ENCODE assay signal across 21 cellular contexts in the genomic region with DNA sequence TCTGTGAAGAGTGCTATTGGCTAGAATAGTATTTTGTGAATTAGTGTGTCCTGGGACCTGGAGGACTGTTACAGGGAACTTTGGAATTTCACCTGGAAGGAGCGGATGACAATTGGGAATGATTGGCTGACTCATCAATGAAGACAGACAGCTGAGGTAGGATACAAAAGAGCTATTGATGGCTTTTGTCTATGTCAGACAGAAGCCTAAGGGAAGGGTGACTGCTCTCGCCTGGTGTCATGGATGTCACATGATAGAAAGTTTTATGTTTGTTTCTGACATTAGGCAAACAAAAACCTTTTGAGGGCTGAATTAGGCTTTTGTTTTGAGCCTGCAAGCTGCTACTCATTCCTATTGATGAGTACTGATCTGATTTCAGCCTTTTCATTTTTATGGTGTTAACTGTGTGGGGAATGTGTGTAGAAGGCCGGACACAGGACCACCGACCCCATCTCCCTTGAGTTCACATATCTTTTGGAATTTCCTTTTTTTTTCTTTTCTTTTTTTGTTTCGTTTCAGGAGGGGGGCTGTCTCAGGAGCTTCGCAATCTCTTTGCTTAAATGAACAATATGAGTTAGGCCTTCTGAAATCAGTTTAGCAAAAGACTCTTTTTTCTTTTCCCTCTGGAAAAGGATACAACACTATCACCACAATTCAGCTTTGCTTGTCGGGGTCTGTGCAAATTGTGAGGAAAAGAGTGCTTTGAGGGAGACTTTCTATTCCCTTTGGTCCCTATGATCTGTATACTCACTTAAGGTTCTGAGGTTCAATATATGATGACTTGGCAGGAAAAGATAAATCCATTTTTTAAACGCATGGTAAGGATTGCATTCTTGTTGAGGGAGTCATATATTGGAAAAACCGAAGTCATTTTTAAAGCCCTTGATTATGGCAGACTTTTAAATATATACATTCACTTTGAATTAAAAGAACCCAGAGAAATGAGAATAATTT.
DNase-seq lines count a peak whose midpoint lies in the region; ATAC-seq, FAIRE-seq and TF ChIP-seq lines count a peak whose summit lies in the region.
"Had no signal": no experiment of that assay in that cellular context is flagged by ENCODE, and none has a peak within 500 bp of the region (broad histone marks: within the 10 kb centered on the region; RNA-seq: fewer than 3 reads in every experiment).

No MANE protein-coding gene starts in this region.

- H3K56ac ChIP-seq in IMR-90 (ENCODE audit: extremely low read depth, insufficient read depth, low read length), result no peak overlapping the region

- no peak overlapping the region for H2BK15ac ChIP-seq in IMR-90 (ENCODE audit: low read depth, low read length)

- dilution Hi-C loops in IMR-90 (cut with HindIII; ENCODE audit: low sequenced_read_pairs, unreplicated experiment), result no loop called here

- DNase-seq in A549 (ENCODE audit: low read depth in 1 of 2, low spot score in 1 of 2) (no peak), IMR-90 (no peak), epithelial cell of prostate (ENCODE audit: low read depth, low spot score) (peak; percentile 18), midbrain (lab: John Stamatoyannopoulos, UW) (peak; percentile 78), NCI-H1048 (lab: John Stamatoyannopoulos, UW) (no peak), SJCRH30 (no peak), SHP77 (lab: John Stamatoyannopoulos, UW) (no peak), NCI-H2081 (lab: John Stamatoyannopoulos, UW) (no peak)
- DNase-seq: ACHN; activated CD4-positive, alpha-beta T cell treated with anti-CD3 and anti-CD28 coated beads, Interleukin-2, amount 10 ng/mL, durations not matched to agents 7 days and 5 days; activated naive CD4-positive, alpha-beta T cell treated with Interleukin-2 at 50 U/mL for 16 hours; activated T-cell treated with anti-CD3 and anti-CD28 coated beads for 4 hours; CD4-positive, CD25-positive, alpha-beta regulatory T cell; foreskin fibroblast; NCI-H2081 treated with DMSO at 0.1 percent for 48 hours; NCI-H774; right cardiac atrium; stomach had no signal

- TF ChIP-seq CTCF in A549 (IDR thresholded peaks at IDR 0.05) (no peak), IMR-90 (conservative IDR thresholded peaks at IDR 0.05; ENCODE audit: low read depth, low read length) (no peak)

- no peak overlapping the region for H3K4me3 ChIP-seq in A549
- no peak overlapping the region for H3K4me3 ChIP-seq in IMR-90 (ENCODE audit: insufficient read depth, low read depth, low read length)
- H3K4me3 ChIP-seq in SJCRH30, result no peak overlapping the region
- H3K4me3 ChIP-seq: ascending aorta, stomach had no signal

- no peak overlapping the region for H3K4ac ChIP-seq in IMR-90 (ENCODE audit: low read depth, low read length)

- no peak overlapping the region for H2BK20ac ChIP-seq in IMR-90 (ENCODE audit: low read depth, low read length)

- H3K9me1 ChIP-seq in IMR-90 (ENCODE audit: insufficient read depth, low read length), result no peaks in the 10 kb centered on the region

- H3K18ac ChIP-seq in IMR-90 (ENCODE audit: low read depth, low read length), result no peak overlapping the region

- TF ChIP-seq POLR2A in A549 (IDR thresholded peaks at IDR 0.05; ENCODE audit: low read length), result no peak
- TF ChIP-seq POLR2A in IMR-90 (IDR thresholded peaks at IDR 0.05; ENCODE audit: low read depth, low read length), result no peak

- H4K5ac ChIP-seq in IMR-90 (ENCODE audit: low read depth, low read length), result no peak overlapping the region

- no peak overlapping the region for H4K91ac ChIP-seq in IMR-90 (ENCODE audit: insufficient read depth, low read depth, low read length)

- H3K4me1 ChIP-seq in A549 (no peaks in the 10 kb centered on the region), IMR-90 (ENCODE audit: control insufficient read depth, insufficient read depth, low read length) (no peaks in the 10 kb centered on the region), SJCRH30 (no peaks in the 10 kb centered on the region)
- H3K4me1 ChIP-seq: ascending aorta, stomach had no signal

- H2AK5ac ChIP-seq in IMR-90 (ENCODE audit: low read depth, low read length), result no peak overlapping the region

- no peak for ATAC-seq in A549
- ATAC-seq in IMR-90 (ENCODE audit: low read depth), result no peak
- ATAC-seq: HCT116, right cardiac atrium had no signal

- H3K9me3 ChIP-seq in A549 (no peaks in the 10 kb centered on the region), IMR-90 (ENCODE audit: control insufficient read depth, insufficient read depth, low read length) (no peaks in the 10 kb centered on the region), SJCRH30 (replicated peaks) (no peaks in the 10 kb centered on the region)
- H3K9me3 ChIP-seq: ascending aorta, neutrophil, stomach had no signal

- H4K20me1 ChIP-seq in IMR-90 (ENCODE audit: insufficient read depth, low read length), result no peaks in the 10 kb centered on the region

- H2AK9ac ChIP-seq in IMR-90 (replicated peaks; ENCODE audit: low read depth, low read length, poor library complexity), result no peak overlapping the region

- H2BK120ac ChIP-seq in IMR-90 (ENCODE audit: low read depth, low read length), result no peak overlapping the region

- FAIRE-seq in A549 (lab: Jason Lieb, UNC), result no peak

- H2BK5ac ChIP-seq in IMR-90 (ENCODE audit: low read depth, low read length, poor library complexity, severe bottlenecking), result no peak overlapping the region

- H3K36me3 ChIP-seq in IMR-90 (ENCODE audit: control insufficient read depth, insufficient read depth, low read length) (no peaks in the 10 kb centered on the region), SJCRH30 (no peaks in the 10 kb centered on the region)
- H3K36me3 ChIP-seq: ascending aorta, neutrophil, stomach had no signal

- TF ChIP-seq EP300 in A549 (IDR thresholded peaks at IDR 0.05), result no peak

- 62% methylated on average over 9 of the region's 9 CpGs for WGBS in A549 (ENCODE audit: missing lambda C conversion rate)
- WGBS in IMR-90 (ENCODE audit: extremely low coverage in 2 of 2, insufficient read length in 1 of 2), 2 experiments, result 100% methylated on average over 1 of the region's 9 CpGs; no CpG with 5 or more reads in 1 of the 2 experiments

- no peak overlapping the region for H4K8ac ChIP-seq in IMR-90 (ENCODE audit: low read depth in 2 of 2, low read length in 2 of 2)

- no peak overlapping the region for H3K23ac ChIP-seq in IMR-90 (ENCODE audit: low read depth, low read length)

- no peak overlapping the region for H3K27ac ChIP-seq in A549
- no peak overlapping the region for H3K27ac ChIP-seq in IMR-90 (ENCODE audit: insufficient read depth, low read length)
- no peak overlapping the region for H3K27ac ChIP-seq in epithelial cell of prostate
- no peak overlapping the region for H3K27ac ChIP-seq in SJCRH30
- H3K27ac ChIP-seq: ascending aorta, neutrophil, stomach had no signal

- intact Hi-C loops in IMR-90 (cut with micrococcal nuclease), result no loop called here

- H3K14ac ChIP-seq in IMR-90 (replicated peaks; ENCODE audit: low read depth, low read length), result no peak overlapping the region

- in situ Hi-C loops in IMR-90 (cut with MboI; ENCODE audit: low sequenced_read_pairs), result no loop called here

- H3K4me2 ChIP-seq in A549, result no peak overlapping the region
- no peak overlapping the region for H3K4me2 ChIP-seq in IMR-90 (ENCODE audit: low read depth, low read length)

- no peak for TF ChIP-seq RAD21 in A549 (conservative IDR thresholded peaks at IDR 0.05 in 1 of 2, IDR thresholded peaks at IDR 0.05 in 1 of 2)
- TF ChIP-seq RAD21 in IMR-90 (IDR thresholded peaks at IDR 0.05; ENCODE audit: low read length), result no peak

- BruUV-seq in IMR-90 (replicated peaks; lab: Mats Ljungman, UMichigan), result no TSS peak

- CTCF ChIA-PET in A549 (lab: Yijun Ruan, JAX), result interaction anchor here (0.5 to 1.6 kb wide), 3 partner anchors 15 to 643 kb away, joined by 3 to 4 read pairs (median 3); no protein-coding TSS in a partner anchor
- CTCF ChIA-PET in IMR-90 (lab: Yijun Ruan, JAX), result interaction anchor here (0.6 kb wide), 1 partner anchor 163 kb away, joined by 3 read pairs; no protein-coding TSS in a partner anchor

- H3K79me1 ChIP-seq in IMR-90 (ENCODE audit: low read depth in 1 of 2, low read length in 2 of 2), result no peaks in the 10 kb centered on the region

- no peak overlapping the region for H2AFZ ChIP-seq in IMR-90 (replicated peaks; ENCODE audit: low read length, poor library complexity)

- no peak overlapping the region for H3K9ac ChIP-seq in IMR-90 (ENCODE audit: low read depth, low read length)

- H3K27me3 ChIP-seq in IMR-90 (ENCODE audit: control insufficient read depth, insufficient read depth, low read length) (no peaks in the 10 kb centered on the region), SJCRH30 (no peaks in the 10 kb centered on the region)
- H3K27me3 ChIP-seq: ascending aorta, neutrophil, stomach had no signal

- POLR2A ChIA-PET in A549 (lab: Yijun Ruan, JAX) (no interaction called here), IMR-90 (lab: Charles Lee; ENCODE audit: unreplicated experiment) (no interaction called here)

TF ChIP-seq in A549, 52 proteins besides CTCF, POLR2A, EP300 and RAD21:
- TF ChIP-seq FOSB (CRISPR knock-in tag; IDR thresholded peaks at IDR 0.05), result no peak
- TF ChIP-seq MAFK (IDR thresholded peaks at IDR 0.05; ENCODE audit: partially characterized antibody), result peak; percentile 77

TF ChIP-seq in IMR-90, 13 proteins besides CTCF, POLR2A, EP300 and RAD21:
- TF ChIP-seq, protein P1, sequence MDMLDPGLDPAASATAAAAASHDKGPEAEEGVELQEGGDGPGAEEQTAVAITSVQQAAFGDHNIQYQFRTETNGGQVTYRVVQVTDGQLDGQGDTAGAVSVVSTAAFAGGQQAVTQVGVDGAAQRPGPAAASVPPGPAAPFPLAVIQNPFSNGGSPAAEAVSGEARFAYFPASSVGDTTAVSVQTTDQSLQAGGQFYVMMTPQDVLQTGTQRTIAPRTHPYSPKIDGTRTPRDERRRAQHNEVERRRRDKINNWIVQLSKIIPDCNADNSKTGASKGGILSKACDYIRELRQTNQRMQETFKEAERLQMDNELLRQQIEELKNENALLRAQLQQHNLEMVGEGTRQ (IDR thresholded peaks at IDR 0.05; ENCODE audit: low read depth, low read length), result no peak
- TF ChIP-seq MAFK (IDR thresholded peaks at IDR 0.05; ENCODE audit: low read depth, low read length), result peak; percentile 52

Comparison
In these comparisons a context has a peak if more than half of its experiments do, and no peak if none do; other contexts are left out.
1. DNase-seq: peak in epithelial cell of prostate (single experiment) and midbrain (single experiment); none in A549 (0 of 2), IMR-90 (single experiment), NCI-H1048 (single experiment), SJCRH30 (0 of 2), SHP77 (0 of 2) and NCI-H2081 (0 of 2).